17 cellular contexts compared by ENCODE assay signal in genomic region chr4:119730644-119730995, GRCh38.
DNase-seq lines count a peak whose midpoint lies in the region; ATAC-seq and FAIRE-seq lines count a peak whose summit lies in the region.
"Had no signal": no experiment of that assay in that cellular context is flagged by ENCODE, and none has a peak within 500 bp of the region (broad histone marks: within the 10 kb centered on the region; RNA-seq: fewer than 3 reads in every experiment).

No MANE protein-coding gene starts in this region.

- peak overlapping the region; percentile 48 for H3K27ac ChIP-seq in GM23248
- no peak overlapping the region for H3K27ac ChIP-seq in small intestine (ENCODE audit: low read depth in 1 of 2, low read length in 1 of 2)

- H3K4me3 ChIP-seq in GM23248 (no peak overlapping the region), skeletal muscle satellite cell (ENCODE audit: low read length) (peak overlapping the region; percentile 23), small intestine (ENCODE audit: low read depth in 1 of 2, low read length in 2 of 2) (no peak overlapping the region)
- H3K4me3 ChIP-seq: left lung had no signal

- H3K4me2 ChIP-seq in GM23248 (ENCODE audit: unreplicated experiment) (peak overlapping the region; percentile 50), skeletal muscle satellite cell (ENCODE audit: low read length) (peak overlapping the region; percentile 60)

- H3K36me3 ChIP-seq in GM23248 (ENCODE audit: low read depth) (no peaks in the 10 kb centered on the region), skeletal muscle satellite cell (ENCODE audit: insufficient read depth, low read length) (no peaks in the 10 kb centered on the region), small intestine (ENCODE audit: control insufficient read depth in 2 of 2, insufficient read depth in 2 of 2, low read length in 2 of 2) (no peaks in the 10 kb centered on the region)
- H3K36me3 ChIP-seq: left lung had no signal

- H2AFZ ChIP-seq in GM23248: no peak overlapping the region

- WGBS in GM23248 (ENCODE audit: low coverage in 1 of 2, low lambda C conversion rate in 2 of 2, missing lambda C conversion rate in 2 of 2), 2 experiments: 20 to 32% methylated on average over 1 of the region's 1 CpG
- WGBS in small intestine, 3 donors: 68 to 89% (median 83%) methylated on average over 1 of the region's 1 CpG

- H3K9me3 ChIP-seq in GM23248 (ENCODE audit: low read depth) (no peaks in the 10 kb centered on the region), skeletal muscle satellite cell (replicated peaks; ENCODE audit: low read length) (no peaks in the 10 kb centered on the region), small intestine (ENCODE audit: control insufficient read depth, low read depth) (no peaks in the 10 kb centered on the region)
- H3K9me3 ChIP-seq: left lung had no signal

- peak; percentile 43 for DNase-seq in GM23248
- peak; percentile 25 for DNase-seq in amniotic epithelial cell (ENCODE audit: low read depth)
- DNase-seq in left colon: no peak
- DNase-seq in NCI-H748 (lab: John Stamatoyannopoulos, UW; ENCODE audit: unreplicated experiment): no peak
- DNase-seq in midbrain (lab: John Stamatoyannopoulos, UW): no peak
- DNase-seq in small intestine: no peak
- DNase-seq: activated CD4-positive, alpha-beta memory T cell treated with anti-CD3 and anti-CD28 coated beads for 36 hours; C1 segment of cervical spinal cord; DMS79; hypothalamus; left lung; naive thymus-derived CD8-positive, alpha-beta T cell; NCI-H187; NCI-H510A treated with DMSO at 0.1 percent for 48 hours; stimulated activated CD4-positive, alpha-beta T cell treated with anti-CD3 and anti-CD28 coated beads, Interleukin-1b, Interleukin-23, amount 100 ng/mL, for 48 hours had no signal

- no peaks in the 10 kb centered on the region for H4K20me1 ChIP-seq in GM23248 (ENCODE audit: insufficient read depth)

- ATAC-seq in left colon (peak; percentile 18), GM21619 (IDR thresholded peaks at IDR 0.05; ENCODE audit: unreplicated experiment) (no peak)
- ATAC-seq: naive thymus-derived CD8-positive, alpha-beta T cell had no signal

- H3K9ac ChIP-seq in GM23248: no peak overlapping the region
- peak overlapping the region; percentile 55 for H3K9ac ChIP-seq in skeletal muscle satellite cell (ENCODE audit: low read depth, low read length)

- H3F3A ChIP-seq in GM23248 (ENCODE audit: insufficient read depth): peaks cover 58% of the 10 kb centered on the region

- H3K27me3 ChIP-seq in GM23248 (replicated peaks; ENCODE audit: insufficient read depth): no peaks in the 10 kb centered on the region
- no peaks in the 10 kb centered on the region for H3K27me3 ChIP-seq in skeletal muscle satellite cell (ENCODE audit: control insufficient read depth, insufficient read depth, low read length)
- H3K27me3 ChIP-seq in small intestine (ENCODE audit: control insufficient read depth in 2 of 2, insufficient read depth in 2 of 2, low read length in 2 of 2): no peaks in the 10 kb centered on the region
- H3K27me3 ChIP-seq: left lung had no signal

- FAIRE-seq in small intestine (lab: Jason Lieb, UNC): no peak

- intact Hi-C loops in left colon (cut with DNase I, micrococcal nuclease): no loop called here

- no peaks in the 10 kb centered on the region for H3K9me2 ChIP-seq in GM23248 (ENCODE audit: insufficient read depth)

- H3K4me1 ChIP-seq in GM23248 (ENCODE audit: insufficient read depth) (peaks cover 83% of the 10 kb centered on the region), skeletal muscle satellite cell (ENCODE audit: control insufficient read depth, insufficient read depth, low read length) (peaks cover 71% of the 10 kb centered on the region), small intestine (ENCODE audit: control insufficient read depth in 2 of 2, insufficient read depth in 1 of 2, low read depth in 1 of 2, low read length in 1 of 2) (no peaks in the 10 kb centered on the region)

- H3K79me2 ChIP-seq in GM23248 (ENCODE audit: insufficient read depth): no peaks in the 10 kb centered on the region

- in situ Hi-C loops in GM23248 (cut with MboI): no loop called here

Comparison
In these comparisons a context has a peak if more than half of its experiments do, and no peak if none do; other contexts are left out.
1. DNase-seq: peak in GM23248 (single experiment) and amniotic epithelial cell (single experiment); none in left colon (0 of 2), NCI-H748 (single experiment), midbrain (single experiment) and small intestine (single experiment).